ENCODE assay signal across 19 cellular contexts in the genomic region with DNA sequence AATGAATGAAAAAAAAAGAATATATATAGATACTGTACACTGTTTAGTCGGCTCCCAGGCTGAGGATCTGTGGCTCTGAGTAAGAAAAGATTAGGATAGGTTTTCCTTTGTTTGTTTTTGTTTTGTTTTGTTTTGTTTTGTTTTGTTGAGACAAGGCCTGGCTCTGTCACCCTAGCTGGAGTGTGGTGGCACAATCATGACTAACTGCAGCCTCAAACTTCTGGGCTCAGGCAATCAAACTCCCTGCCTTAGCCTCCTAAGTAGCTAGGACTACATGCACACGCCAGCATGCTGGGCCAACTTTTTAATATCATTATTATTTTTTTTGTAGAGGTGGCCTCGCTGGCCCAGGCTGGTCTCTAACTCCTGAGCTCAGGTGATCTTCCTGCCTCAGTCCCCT.
"Had no signal": no experiment of that assay in that cellular context is flagged by ENCODE, and none has a peak within 500 bp of the region (broad histone marks: within the 10 kb centered on the region; RNA-seq: fewer than 3 reads in every experiment).

No MANE protein-coding gene starts in this region.

- H3K4me1 Mint-ChIP-seq: activated CD4-positive, alpha-beta T cell treated with anti-CD3 and anti-CD28 coated beads, Interleukin-2, amount 10 ng/mL, durations not matched to agents 7 days and 5 days; activated naive CD8-positive, alpha-beta T cell treated with anti-CD3 and anti-CD28 coated beads, Interleukin-2, amount 10 ng/mL, durations not matched to agents 7 days and 5 days; central memory CD8-positive, alpha-beta T cell; T-cell had no signal

- H3K27me3 Mint-ChIP-seq: activated CD4-positive, alpha-beta memory T cell treated with anti-CD3 and anti-CD28 coated beads for 36 hours; activated naive CD8-positive, alpha-beta T cell treated with anti-CD3 and anti-CD28 coated beads, Interleukin-2, amount 10 ng/mL, durations not matched to agents 7 days and 5 days; central memory CD8-positive, alpha-beta T cell had no signal

- H3K27ac Mint-ChIP-seq: activated CD4-positive, alpha-beta memory T cell treated with anti-CD3 and anti-CD28 coated beads for 36 hours; activated CD4-positive, alpha-beta T cell treated with anti-CD3 and anti-CD28 coated beads, Interleukin-2, amount 10 ng/mL, durations not matched to agents 7 days and 5 days; activated naive CD8-positive, alpha-beta T cell treated with anti-CD3 and anti-CD28 coated beads, Interleukin-2, amount 10 ng/mL, durations not matched to agents 7 days and 5 days; T-cell had no signal

- H3K36me3 Mint-ChIP-seq: activated CD4-positive, alpha-beta memory T cell treated with anti-CD3 and anti-CD28 coated beads for 36 hours; activated naive CD8-positive, alpha-beta T cell treated with anti-CD3 and anti-CD28 coated beads, Interleukin-2, amount 10 ng/mL, durations not matched to agents 7 days and 5 days; T-cell had no signal

- DNase-seq: activated CD4-positive, alpha-beta memory T cell treated with anti-CD3 and anti-CD28 coated beads for 36 hours; activated CD4-positive, alpha-beta T cell treated with anti-CD3 and anti-CD28 coated beads, Interleukin-2, amount 10 ng/mL, durations not matched to agents 7 days and 5 days; activated CD4-positive, CD25-positive, alpha-beta regulatory T cell; activated CD8-positive, alpha-beta memory T cell treated with anti-CD3 and anti-CD28 coated beads for 24 hours; activated naive CD4-positive, alpha-beta T cell treated with anti-CD3 and anti-CD28 coated beads, Interleukin-2, amount 50 U/mL, for 16 hours; activated naive CD8-positive, alpha-beta T cell treated with anti-CD3 and anti-CD28 coated beads, Interleukin-2, amount 10 ng/mL, durations not matched to agents 7 days and 5 days; activated T-cell treated with anti-CD3 and anti-CD28 coated beads for 4 hours; adrenal gland; aorta; body of pancreas; Karpas-422; NCI-H1092; NCI-H1930; NCI-H2107; NK-92 treated with Interleukin-12 subunit alpha and Interleukin-12 subunit beta, amount 100 ng/mL, for 24 hours; SIG-M5; T-cell; T-helper 2 cell had no signal

- H3K9me3 Mint-ChIP-seq: activated CD4-positive, alpha-beta memory T cell treated with anti-CD3 and anti-CD28 coated beads for 36 hours; activated CD4-positive, alpha-beta T cell treated with anti-CD3 and anti-CD28 coated beads, Interleukin-2, amount 10 ng/mL, durations not matched to agents 7 days and 5 days; activated naive CD8-positive, alpha-beta T cell treated with anti-CD3 and anti-CD28 coated beads, Interleukin-2, amount 10 ng/mL, durations not matched to agents 7 days and 5 days; central memory CD8-positive, alpha-beta T cell; T-cell had no signal

- H3K4me3 Mint-ChIP-seq: activated CD4-positive, alpha-beta memory T cell treated with anti-CD3 and anti-CD28 coated beads for 36 hours; activated CD4-positive, alpha-beta T cell treated with anti-CD3 and anti-CD28 coated beads, Interleukin-2, amount 10 ng/mL, durations not matched to agents 7 days and 5 days; activated naive CD8-positive, alpha-beta T cell treated with anti-CD3 and anti-CD28 coated beads, Interleukin-2, amount 10 ng/mL, durations not matched to agents 7 days and 5 days; central memory CD8-positive, alpha-beta T cell; T-cell had no signal
